In genomic region chr15:26630857-26631256, GRCh38 we compare ENCODE assay signal across 21 cellular contexts.
"Had no signal": no experiment of that assay in that cellular context is flagged by ENCODE, and none has a peak within 500 bp of the region (broad histone marks: within the 10 kb centered on the region; RNA-seq: fewer than 3 reads in every experiment).

No MANE protein-coding gene starts in this region.

- DNase-seq: activated CD8-positive, alpha-beta memory T cell treated with anti-CD3 and anti-CD28 coated beads for 24 hours; activated CD8-positive, alpha-beta memory T cell treated with anti-CD3 and anti-CD28 coated beads, Interleukin-2, amount 50 U/mL, for 48 hours; activated naive CD4-positive, alpha-beta T cell treated with Interleukin-2 at 50 U/mL for 16 hours; activated naive CD8-positive, alpha-beta T cell treated with anti-CD3 and anti-CD28 coated beads for 36 hours; activated T-cell treated with anti-CD3 and anti-CD28 coated beads, Interleukin-2, amount 50 U/mL, for 4 hours; central memory CD4-positive, alpha-beta T cell; effector memory CD4-positive, alpha-beta T cell; glutamatergic neuron; left ventricle myocardium superior; pancreas; psoas muscle; spleen; stimulated activated CD4-positive, alpha-beta T cell treated with anti-CD3 and anti-CD28 coated beads, Interleukin-4, amount 100 ng/mL, for 1 hour; stimulated activated naive CD8-positive, alpha-beta T cell treated with anti-CD3 and anti-CD28 coated beads, Interleukin-15, Interleukin-2, amounts not matched to agents 100 U/mL and 50 U/mL, for 24 hours; WERI-Rb-1 had no signal

- H3K36me3 ChIP-seq: pancreas, right atrium auricular region, spleen, tibial nerve, WERI-Rb-1 had no signal

- H3K27me3 ChIP-seq: hepatocyte, pancreas, right atrium auricular region, spleen, tibial nerve had no signal

- H3K4me1 Mint-ChIP-seq: activated naive CD8-positive, alpha-beta T cell treated with anti-CD3 and anti-CD28 coated beads for 36 hours; nephron had no signal

- H3K27me3 Mint-ChIP-seq: activated naive CD8-positive, alpha-beta T cell treated with anti-CD3 and anti-CD28 coated beads for 36 hours had no signal

- H3K4me1 ChIP-seq: pancreas, psoas muscle, spleen had no signal

- H3K27ac ChIP-seq: hepatocyte, pancreas, psoas muscle, right atrium auricular region, spleen, tibial nerve, WERI-Rb-1 had no signal

- H2AFZ ChIP-seq: hepatocyte had no signal

- H3K4me2 ChIP-seq: hepatocyte had no signal

- H3K79me2 ChIP-seq: hepatocyte had no signal

- ATAC-seq: activated T-cell treated with anti-CD3 and anti-CD28 coated beads, Interleukin-2, amount 50 U/mL, for 4 hours; esophagus mucosa; left ventricle myocardium superior; pancreas; psoas muscle; stimulated activated naive CD8-positive, alpha-beta T cell treated with anti-CD3 and anti-CD28 coated beads, Interleukin-15, Interleukin-2, amounts not matched to agents 100 U/mL and 50 U/mL, for 24 hours had no signal

- H3K4me3 ChIP-seq: hepatocyte, pancreas, psoas muscle, right atrium auricular region, spleen, tibial nerve had no signal

- H3K9me3 ChIP-seq: pancreas, psoas muscle, right atrium auricular region had no signal

- H3K27ac Mint-ChIP-seq: activated naive CD8-positive, alpha-beta T cell treated with anti-CD3 and anti-CD28 coated beads for 36 hours; activated T-helper 2 cell treated with anti-CD3 and anti-CD28 coated beads, Interferon-gamma antibody, Interleukin-2, Interleukin-4, amounts not matched to agents 10 μg/mL and 5 μg/mL and 100 μg/mL, durations not matched to agents 14 hours and 24 hours and 36 hours; nephron had no signal

- H3K4me3 Mint-ChIP-seq: activated naive CD8-positive, alpha-beta T cell treated with anti-CD3 and anti-CD28 coated beads for 36 hours; activated T-cell treated with anti-CD3 and anti-CD28 coated beads, Interleukin-2, amount 50 U/mL, for 4 hours; nephron had no signal

- H3K36me3 Mint-ChIP-seq: activated naive CD8-positive, alpha-beta T cell treated with anti-CD3 and anti-CD28 coated beads for 36 hours had no signal
